ENCODE assay signal across 26 cellular contexts in genomic region chr1:204760350-204761134, GRCh38.
DNase-seq lines count a peak whose midpoint lies in the region; ATAC-seq and TF ChIP-seq lines count a peak whose summit lies in the region.
"Had no signal": no experiment of that assay in that cellular context is flagged by ENCODE, and none has a peak within 500 bp of the region (broad histone marks: within the 10 kb centered on the region; RNA-seq: fewer than 3 reads in every experiment).

No MANE protein-coding gene starts in this region.

- WGBS in tibial nerve, 2 donors = 88 to 96% methylated on average over 5 of the region's 5 CpGs

- TF ChIP-seq CTCF in NB4 (IDR thresholded peaks at IDR 0.05; ENCODE audit: low read depth, low read length) (no peak), tibial nerve (IDR thresholded peaks at IDR 0.05) (no peak)

- no peak overlapping the region for H3K27ac Mint-ChIP-seq in CD8-positive, alpha-beta memory T cell
- H3K27ac Mint-ChIP-seq: activated CD4-positive, alpha-beta T cell treated with anti-CD3 and anti-CD28 coated beads, Interleukin-2, amount 10 ng/mL, durations not matched to agents 24 days and 14 days; activated naive CD4-positive, alpha-beta T cell treated with anti-CD3 and anti-CD28 coated beads, Interleukin-2, amount 50 U/mL, for 72 hours; memory B cell; nephron; WTC11 had no signal

- no peak overlapping the region for H3K27ac ChIP-seq in tibial nerve
- H3K27ac ChIP-seq in CD8-positive, alpha-beta memory T cell (ENCODE audit: low read depth, low read length) = no peak overlapping the region
- H3K27ac ChIP-seq: BLaER1 treated with 17β-estradiol and CSF1 and Interleukin-3, amounts not matched to agents 10 nM and 100 nM; HL-60; SJCRH30; transverse colon had no signal

- POLR2A ChIA-PET in CD8-positive, alpha-beta memory T cell (lab: Charles Lee) = no interaction called here

- peaks cover 2 to 8% (median 7%) of the 10 kb centered on the region in 3 donors for H3K4me1 Mint-ChIP-seq in CD8-positive, alpha-beta memory T cell
- H3K4me1 Mint-ChIP-seq: nephron had no signal

- H3K27me3 ChIP-seq in tibial nerve = no peaks in the 10 kb centered on the region
- no peaks in the 10 kb centered on the region for H3K27me3 ChIP-seq in CD8-positive, alpha-beta memory T cell (ENCODE audit: insufficient read depth, low read length, poor library complexity, severe bottlenecking)
- H3K27me3 ChIP-seq: BLaER1 treated with 17β-estradiol and CSF1 and Interleukin-3, amounts not matched to agents 10 nM and 100 nM; SJCRH30 had no signal

- peaks cover 0 to 13% (median 11%) of the 10 kb centered on the region in 4 donors for H3K4me1 ChIP-seq in tibial nerve
- peaks cover 9% of the 10 kb centered on the region for H3K4me1 ChIP-seq in CD8-positive, alpha-beta memory T cell (ENCODE audit: insufficient read depth, low read length)
- H3K4me1 ChIP-seq: SJCRH30 had no signal

- H3K4me3 ChIP-seq in NB4 (ENCODE audit: low read depth, low read length) (no peak overlapping the region), tibial nerve (no peak overlapping the region)
- H3K4me3 ChIP-seq in CD8-positive, alpha-beta memory T cell (ENCODE audit: low read length) = no peak overlapping the region
- H3K4me3 ChIP-seq: BLaER1 treated with 17β-estradiol and CSF1 and Interleukin-3, amounts not matched to agents 10 nM and 100 nM; SJCRH30; transverse colon had no signal

- no peaks in the 10 kb centered on the region for H3K36me3 Mint-ChIP-seq in CD8-positive, alpha-beta memory T cell
- H3K36me3 Mint-ChIP-seq: activated naive CD4-positive, alpha-beta T cell treated with anti-CD3 and anti-CD28 coated beads, Interleukin-2, amount 50 U/mL, for 72 hours; memory B cell; WTC11 had no signal

- no peaks in the 10 kb centered on the region for H3K9me3 Mint-ChIP-seq in CD8-positive, alpha-beta memory T cell
- H3K9me3 Mint-ChIP-seq: activated CD4-positive, alpha-beta T cell treated with anti-CD3 and anti-CD28 coated beads, Interleukin-2, amount 10 ng/mL, durations not matched to agents 24 days and 14 days; activated naive CD4-positive, alpha-beta T cell treated with anti-CD3 and anti-CD28 coated beads, Interleukin-2, amount 50 U/mL, for 72 hours; memory B cell had no signal

- peaks cover 0 to 14% (median 0%) of the 10 kb centered on the region in 4 donors for H3K9me3 ChIP-seq in tibial nerve
- no peaks in the 10 kb centered on the region for H3K9me3 ChIP-seq in CD8-positive, alpha-beta memory T cell (ENCODE audit: low read length)
- H3K9me3 ChIP-seq: SJCRH30, transverse colon had no signal

- peaks cover 20 to 42% of the 10 kb centered on the region in 2 donors for H3K27me3 Mint-ChIP-seq in CD8-positive, alpha-beta memory T cell

- no peaks in the 10 kb centered on the region for H3K36me3 ChIP-seq in tibial nerve
- H3K36me3 ChIP-seq in CD8-positive, alpha-beta memory T cell (ENCODE audit: insufficient read depth, low read length) = no peaks in the 10 kb centered on the region
- H3K36me3 ChIP-seq: BLaER1 treated with 17β-estradiol and CSF1 and Interleukin-3, amounts not matched to agents 10 nM and 100 nM; SJCRH30; transverse colon had no signal

- TF ChIP-seq EP300 in tibial nerve (IDR thresholded peaks at IDR 0.05) = no peak

- CTCF ChIA-PET in CD8-positive, alpha-beta memory T cell (lab: Charles Lee) = interaction anchor here (1.0 to 1.5 kb wide), 4 partner anchors 10 to 46 kb away, joined by 3 to 6 read pairs (median 3); no protein-coding TSS in a partner anchor

- H3K4me3 Mint-ChIP-seq in CD8-positive, alpha-beta memory T cell = no peak overlapping the region
- H3K4me3 Mint-ChIP-seq: activated CD4-positive, alpha-beta T cell treated with anti-CD3 and anti-CD28 coated beads, Interleukin-2, amount 10 ng/mL, durations not matched to agents 24 days and 14 days; memory B cell; nephron; WTC11 had no signal

- peak; percentile 45 for DNase-seq in DMS 273 (lab: John Stamatoyannopoulos, UW; ENCODE audit: unreplicated experiment)
- DNase-seq in EH (ENCODE audit: low read depth) = peak; percentile 6
- DNase-seq in NB4 (ENCODE audit: low read depth) = peak; percentile 17
- DNase-seq in fibroblast of peridontal ligament (ENCODE audit: extremely low read depth) = peak; percentile 18
- DNase-seq in tibial nerve (ENCODE audit: low spot score in 2 of 2) = no peak
- DNase-seq in CD8-positive, alpha-beta memory T cell = no peak
- DNase-seq: activated CD4-positive, alpha-beta T cell treated with anti-CD3 and anti-CD28 coated beads, Interleukin-2, amount 10 ng/mL, durations not matched to agents 24 days and 14 days; DMS79 treated with DMSO at 0.1 percent for 48 hours; GF-D8; H7; NCI-H1092 treated with DMSO at 0.1 percent for 48 hours; NCI-H1930; NCI-H345; RPMI8226; SJCRH30; stimulated activated CD4-positive, alpha-beta T cell treated with anti-CD3 and anti-CD28 coated beads, Interleukin-4, amount 100 ng/mL, for 4 hours; T-helper 9 cell; transverse colon had no signal

- ATAC-seq in GM21825 (IDR thresholded peaks at IDR 0.05; ENCODE audit: unreplicated experiment) = no peak
- ATAC-seq: activated naive CD4-positive, alpha-beta T cell treated with anti-CD3 and anti-CD28 coated beads, Interleukin-2, amount 50 U/mL, for 72 hours; left lobe of liver; WTC11 had no signal

- no peak for TF ChIP-seq POLR2A in NB4 (IDR thresholded peaks at IDR 0.05; ENCODE audit: extremely low read depth, insufficient read length)
- no peak for TF ChIP-seq POLR2A in tibial nerve (IDR thresholded peaks at IDR 0.05)

Comparison
In these comparisons a context has a peak if more than half of its experiments do, and no peak if none do; other contexts are left out.
1. DNase-seq: peak in DMS 273 (single experiment), EH (single experiment), NB4 (single experiment) and fibroblast of peridontal ligament (single experiment); none in tibial nerve (0 of 2) and CD8-positive, alpha-beta memory T cell (0 of 5).